ENCODE assay signal across 21 cellular contexts in genomic region chr2:111202266-111203040, GRCh38.
DNase-seq lines count a peak whose midpoint lies in the region; ATAC-seq, FAIRE-seq and TF ChIP-seq lines count a peak whose summit lies in the region.
"Had no signal": no experiment of that assay in that cellular context is flagged by ENCODE, and none has a peak within 500 bp of the region (broad histone marks: within the 10 kb centered on the region; RNA-seq: fewer than 3 reads in every experiment).

No MANE protein-coding gene starts in this region.

- H3K27me3 ChIP-seq in GM23248 (replicated peaks; ENCODE audit: insufficient read depth) (no peaks in the 10 kb centered on the region), SJSA1 (replicated peaks) (no peaks in the 10 kb centered on the region), endothelial cell of umbilical vein (ENCODE audit: control insufficient read depth in 2 of 2, insufficient read depth in 2 of 2, low read length in 2 of 2) (no peaks in the 10 kb centered on the region), osteoblast (ENCODE audit: insufficient read depth, low read length) (no peaks in the 10 kb centered on the region)
- H3K27me3 ChIP-seq: testis had no signal

- H3K36me3 ChIP-seq in GM23248 (ENCODE audit: low read depth), result no peaks in the 10 kb centered on the region; the same call in 1 of the 2 replicates
- H3K36me3 ChIP-seq in SJSA1, result peaks cover 23% of the 10 kb centered on the region
- no peaks in the 10 kb centered on the region for H3K36me3 ChIP-seq in endothelial cell of umbilical vein (ENCODE audit: control insufficient read depth in 2 of 2, extremely low read depth in 1 of 2, insufficient read depth in 2 of 2, low read length in 2 of 2)
- no peaks in the 10 kb centered on the region for H3K36me3 ChIP-seq in osteoblast (ENCODE audit: insufficient read depth, low read length)

- no peaks in the 10 kb centered on the region for H3K9me3 ChIP-seq in GM23248 (ENCODE audit: low read depth)
- H3K9me3 ChIP-seq in SJSA1 (replicated peaks), result no peaks in the 10 kb centered on the region
- no peaks in the 10 kb centered on the region for H3K9me3 ChIP-seq in endothelial cell of umbilical vein (replicated peaks; ENCODE audit: control insufficient read depth, insufficient read depth, low read length)
- H3K9me3 ChIP-seq in osteoblast (ENCODE audit: low read depth, low read length), result no peaks in the 10 kb centered on the region
- H3K9me3 ChIP-seq: testis had no signal

- no peak overlapping the region for H2AFZ ChIP-seq in GM23248
- no peak overlapping the region for H2AFZ ChIP-seq in endothelial cell of umbilical vein (ENCODE audit: low read depth, low read length)
- H2AFZ ChIP-seq in osteoblast (ENCODE audit: low read length), result no peak overlapping the region

- H3K9me1 ChIP-seq in endothelial cell of umbilical vein (replicated peaks; ENCODE audit: control insufficient read depth, extremely low read depth, insufficient read depth, low read length), result peaks cover 2% of the 10 kb centered on the region

- ATAC-seq in HG02642 (IDR thresholded peaks at IDR 0.05; ENCODE audit: poor library complexity, unreplicated experiment) (no peak), GM18511 (IDR thresholded peaks at IDR 0.05; ENCODE audit: unreplicated experiment) (no peak)
- ATAC-seq: natural killer cell treated with Interleukin-12 subunit alpha and Interleukin-12 subunit beta and Interleukin-15 and Interleukin-18, amount 100 ng/mL, for 72 hours had no signal

- no TSS peak for BruUV-seq in endothelial cell of umbilical vein (replicated peaks; lab: Mats Ljungman, UMichigan)

- H3K4me1 ChIP-seq in GM23248 (ENCODE audit: insufficient read depth) (peaks cover 7% of the 10 kb centered on the region), SJSA1 (replicated peaks) (peaks cover 10% of the 10 kb centered on the region), endothelial cell of umbilical vein (ENCODE audit: control insufficient read depth, extremely low read depth, insufficient read depth, low read length) (peaks cover 3% of the 10 kb centered on the region), osteoblast (ENCODE audit: insufficient read depth, low read length) (peaks cover 7% of the 10 kb centered on the region)
- H3K4me1 ChIP-seq: testis had no signal

- 93 to 97% methylated on average over 2 of the region's 2 CpGs for WGBS in GM23248 (ENCODE audit: low coverage in 1 of 2, low lambda C conversion rate in 2 of 2, missing lambda C conversion rate in 2 of 2), 2 experiments

- H3F3A ChIP-seq in GM23248 (ENCODE audit: insufficient read depth), result 0 out of 2 replicates have a peak, but pooled peaks cover 5% of the 10 kb centered on the region

- peak; percentile 85 for FAIRE-seq in endothelial cell of umbilical vein (lab: Jason Lieb, UNC)
- FAIRE-seq: D721Med had no signal

- CTCF ChIA-PET in endothelial cell of umbilical vein (lab: Charles Lee), result no interaction called here

- POLR2A ChIA-PET in endothelial cell of umbilical vein (lab: Charles Lee), result no interaction called here

- intact Hi-C loops in endothelial cell of umbilical vein (cut with micrococcal nuclease), result loop anchor here (1.0 kb wide), 1 partner anchor 39 kb away; no protein-coding TSS in a partner anchor

- H3K4me2 ChIP-seq in GM23248 (ENCODE audit: unreplicated experiment) (no peak overlapping the region), endothelial cell of umbilical vein (ENCODE audit: insufficient read depth, low read length) (no peak overlapping the region), osteoblast (ENCODE audit: insufficient read depth, low read length) (no peak overlapping the region)
- H3K4me2 ChIP-seq: smooth muscle cell had no signal

- H3K4me3 ChIP-seq in GM23248 (no peak overlapping the region), SJSA1 (no peak overlapping the region), endothelial cell of umbilical vein (replicated peaks in 1 of 3; ENCODE audit: insufficient read depth in 1 of 3, low read depth in 1 of 3, low read length in 3 of 3) (no peak overlapping the region), osteoblast (ENCODE audit: insufficient read depth, low read length) (no peak overlapping the region)
- H3K4me3 ChIP-seq: lung, smooth muscle cell, testis had no signal

- H3K27ac ChIP-seq in GM23248 (no peak overlapping the region), SJSA1 (no peak overlapping the region), endothelial cell of umbilical vein (ENCODE audit: insufficient read depth, low read depth, low read length) (no peak overlapping the region), osteoblast (ENCODE audit: low read depth, low read length) (peak overlapping the region; percentile 47)
- H3K27ac ChIP-seq: RWPE1, testis, VCaP had no signal

- in situ Hi-C loops in GM23248 (cut with MboI), result no loop called here

- DNase-seq in GM23248 (peak; percentile 14), SJSA1 (ENCODE audit: low read depth in 1 of 2, low spot score in 2 of 2) (peak; percentile 45 to 60), endothelial cell of umbilical vein (ENCODE audit: low read depth, low spot score) (peak; percentile 91), osteoblast (ENCODE audit: insufficient read length, low spot score, missing footprints) (no peak), hepatic stellate cell (ENCODE audit: low spot score) (no peak)
- DNase-seq: activated CD4-positive, alpha-beta T cell treated with anti-CD3 and anti-CD28 coated beads, Interleukin-2, amount 50 U/mL, for 48 hours; activated naive CD8-positive, alpha-beta T cell treated with anti-CD3 and anti-CD28 coated beads for 36 hours; activated T-cell treated with anti-CD3 and anti-CD28 coated beads, Interleukin-2, amount 50 U/mL, for 48 hours; endodermal cell; H9; NCI-H1436 treated with DMSO at 0.1 percent for 48 hours; NCI-H2227 treated with DMSO at 0.1 percent for 48 hours; testis had no signal

- H4K20me1 ChIP-seq in GM23248 (ENCODE audit: insufficient read depth) (no peaks in the 10 kb centered on the region), endothelial cell of umbilical vein (replicated peaks; ENCODE audit: control insufficient read depth, extremely low read depth, insufficient read depth, low read length) (no peaks in the 10 kb centered on the region), osteoblast (ENCODE audit: insufficient read depth, low read length) (peaks cover 2% of the 10 kb centered on the region)

- TF ChIP-seq POLR2A in endothelial cell of umbilical vein (IDR thresholded peaks at IDR 0.05; ENCODE audit: low read depth, low read length), result no peak

- H3K9ac ChIP-seq in GM23248 (no peak overlapping the region), endothelial cell of umbilical vein (replicated peaks; ENCODE audit: extremely low read depth, insufficient read depth, low read length) (no peak overlapping the region)

- no peak for TF ChIP-seq CTCF in endothelial cell of umbilical vein (IDR thresholded peaks at IDR 0.05; ENCODE audit: extremely low read depth in 1 of 2, insufficient read depth in 1 of 2, low read depth in 1 of 2, low read length in 2 of 2)
- no peak for TF ChIP-seq CTCF in osteoblast (IDR thresholded peaks at IDR 0.05; ENCODE audit: extremely low read depth, low read depth, low read length)

- dilution Hi-C loops in endothelial cell of umbilical vein (cut with MboI; ENCODE audit: extremely low pct_ligation_motif_present, low sequenced_read_pairs), result no loop called here

- H3K9me2 ChIP-seq in GM23248 (ENCODE audit: insufficient read depth), result no peaks in the 10 kb centered on the region

- no peaks in the 10 kb centered on the region for H3K79me2 ChIP-seq in GM23248 (ENCODE audit: insufficient read depth)
- no peaks in the 10 kb centered on the region for H3K79me2 ChIP-seq in endothelial cell of umbilical vein (ENCODE audit: control insufficient read depth, insufficient read depth, low read length)
- no peaks in the 10 kb centered on the region for H3K79me2 ChIP-seq in osteoblast (ENCODE audit: insufficient read depth, low read length)

TF ChIP-seq in endothelial cell of umbilical vein, 7 proteins besides CTCF, POLR2A, EP300 and RAD21:
- TF ChIP-seq POLR2AphosphoS5 (IDR thresholded peaks at IDR 0.05; ENCODE audit: insufficient read depth, low read depth, low read length), result peak; percentile 44
- TF ChIP-seq MYC (IDR thresholded peaks at IDR 0.05; ENCODE audit: low read depth, low read length), result no peak
- TF ChIP-seq MAX (IDR thresholded peaks at IDR 0.05; ENCODE audit: insufficient read depth, insufficient read length), result no peak
- peak; percentile 54 for TF ChIP-seq FOS (IDR thresholded peaks at IDR 0.05; ENCODE audit: borderline replicate concordance, insufficient read depth, low read length)
- no peak for TF ChIP-seq EZH2 (IDR thresholded peaks at IDR 0.05; ENCODE audit: borderline replicate concordance, low read depth, low read length, severe bottlenecking)
- peak; percentile 25 for TF ChIP-seq GATA2 (IDR thresholded peaks at IDR 0.05; ENCODE audit: insufficient read depth, insufficient read length, low read depth, low read length)
- peak; percentile 19 for TF ChIP-seq JUN (IDR thresholded peaks at IDR 0.05; ENCODE audit: borderline replicate concordance, insufficient read depth, insufficient read length, low read depth)
TF ChIP-seq in endothelial cell of umbilical vein: peak in this region for 4.

Comparison
In these comparisons a context has a peak if more than half of its experiments do, and no peak if none do; other contexts are left out.
1. DNase-seq: peak in GM23248 (single experiment), SJSA1 (2 of 2) and endothelial cell of umbilical vein (single experiment); none in osteoblast (single experiment) and hepatic stellate cell (single experiment).